ENCODE assay signal across 8 cellular contexts in the genomic region with DNA sequence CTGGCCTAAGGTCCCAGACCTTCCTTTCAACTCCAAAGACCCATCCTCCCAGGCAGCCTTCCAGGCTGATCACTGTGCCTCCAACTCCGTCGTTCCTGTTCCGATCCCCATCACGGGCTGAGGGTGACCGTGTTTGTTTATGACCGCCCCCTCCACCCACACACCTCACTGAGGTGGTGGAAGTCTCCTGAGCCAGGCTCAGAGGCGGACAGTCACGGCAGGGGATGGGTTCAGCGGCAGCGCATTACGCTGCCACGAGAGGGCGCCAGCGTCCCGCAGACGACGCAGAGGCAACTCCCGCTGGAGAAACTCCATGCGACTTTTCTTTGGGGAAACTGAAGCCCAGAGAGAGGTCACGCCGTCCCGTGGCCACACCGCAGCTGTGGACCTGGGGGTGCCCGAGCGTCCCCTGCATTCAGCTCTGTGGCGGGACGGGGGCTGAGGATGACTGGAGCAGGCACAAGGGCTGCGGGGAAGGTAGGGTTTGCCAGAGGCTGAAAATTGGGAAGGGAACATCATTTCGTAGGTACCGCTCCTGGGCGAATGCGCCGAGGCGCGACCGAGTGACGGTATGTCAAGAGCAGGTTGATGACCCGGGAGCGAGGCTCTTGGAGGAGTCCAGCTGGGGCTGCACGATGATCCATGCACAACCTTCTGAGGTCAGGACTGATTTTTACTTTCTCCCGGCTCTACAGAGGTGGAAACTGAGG. TPM values are rescaled to one million over a fixed set of nuclear protein-coding genes. Genes with fewer than 3 reads are reported as not detected.
DNase-seq lines count a peak whose midpoint lies in the region; ATAC-seq and TF ChIP-seq lines count a peak whose summit lies in the region.

No MANE protein-coding gene starts in this region.

- H3K36me3 Mint-ChIP-seq in activated T-helper 2 cell treated with anti-CD3 and anti-CD28 coated beads, Interferon-gamma antibody, Interleukin-2, Interleukin-4, amounts not matched to agents 10 μg/mL and 5 μg/mL and 100 μg/mL, durations not matched to agents 14 hours and 24 hours and 36 hours (ENCODE audit: low read depth), result peaks cover 52% of the 10 kb centered on the region
- H3K36me3 Mint-ChIP-seq in natural killer cell treated with Interleukin-12 subunit alpha and Interleukin-12 subunit beta and Interleukin-15 and Interleukin-18, amount 100 ng/mL, for 72 hours, result no peaks in the 10 kb centered on the region

- peaks cover 0 to 37% (median 14%) of the 10 kb centered on the region in 4 donors for H3K4me1 ChIP-seq in Peyer's patch

- peaks cover 0 to 34% (median 0%) of the 10 kb centered on the region in 3 donors for H3K36me3 ChIP-seq in Peyer's patch

- CTCF ChIA-PET in AG04449 (lab: Yijun Ruan, JAX), result interaction anchor here (0.6 to 18.1 kb wide), 25 partner anchors 9 to 248 kb away, joined by 3 to 666 read pairs (median 6); a partner anchor contains a TSS

- H3K9me3 ChIP-seq in Peyer's patch, result no peaks in the 10 kb centered on the region

- no peaks in the 10 kb centered on the region for H3K27me3 Mint-ChIP-seq in activated T-helper 2 cell treated with anti-CD3 and anti-CD28 coated beads, Interferon-gamma antibody, Interleukin-2, Interleukin-4, amounts not matched to agents 10 μg/mL and 5 μg/mL and 100 μg/mL, durations not matched to agents 14 hours and 24 hours and 36 hours (ENCODE audit: low read depth)
- H3K27me3 Mint-ChIP-seq in natural killer cell treated with Interleukin-12 subunit alpha and Interleukin-12 subunit beta and Interleukin-15 and Interleukin-18, amount 100 ng/mL, for 72 hours, result no peaks in the 10 kb centered on the region

- H3K4me1 Mint-ChIP-seq in activated T-helper 2 cell treated with anti-CD3 and anti-CD28 coated beads, Interferon-gamma antibody, Interleukin-2, Interleukin-4, amounts not matched to agents 10 μg/mL and 5 μg/mL and 100 μg/mL, durations not matched to agents 14 hours and 24 hours and 36 hours (ENCODE audit: low read depth), result peaks cover 24% of the 10 kb centered on the region
- peaks cover 23 to 24% of the 10 kb centered on the region in 2 donors for H3K4me1 Mint-ChIP-seq in natural killer cell treated with Interleukin-12 subunit alpha and Interleukin-12 subunit beta and Interleukin-15 and Interleukin-18, amount 100 ng/mL, for 72 hours (ENCODE audit: low read depth in 2 of 2)

- DNase-seq in AG04449 (ENCODE audit: low read depth, low spot score) (no peak), HT-29 (ENCODE audit: low spot score) (peak; percentile 78), Peyer's patch (peak; percentile 80 to 92 (median 90)), fibroblast of pulmonary artery (ENCODE audit: low read depth) (peak; percentile 80)
- DNase-seq in activated T-helper 2 cell treated with anti-CD3 and anti-CD28 coated beads, Interferon-gamma antibody, Interleukin-2, Interleukin-4, amounts not matched to agents 10 μg/mL and 5 μg/mL and 100 μg/mL, durations not matched to agents 14 hours and 24 hours and 36 hours (ENCODE audit: low spot score), result peak; percentile 73
- DNase-seq in natural killer cell treated with Interleukin-12 subunit alpha and Interleukin-12 subunit beta and Interleukin-15 and Interleukin-18, amount 100 ng/mL, for 72 hours (ENCODE audit: low spot score), result peak; percentile 86
- peak; percentile 64 for DNase-seq in stimulated activated naive CD4-positive, alpha-beta T cell treated with Interleukin-2 at 50 U/mL for 16 hours (lab: John Stamatoyannopoulos, UW)

- no peaks in the 10 kb centered on the region for H3K9me3 Mint-ChIP-seq in activated T-helper 2 cell treated with anti-CD3 and anti-CD28 coated beads, Interferon-gamma antibody, Interleukin-2, Interleukin-4, amounts not matched to agents 10 μg/mL and 5 μg/mL and 100 μg/mL, durations not matched to agents 14 hours and 24 hours and 36 hours
- H3K9me3 Mint-ChIP-seq in natural killer cell treated with Interleukin-12 subunit alpha and Interleukin-12 subunit beta and Interleukin-15 and Interleukin-18, amount 100 ng/mL, for 72 hours, result no peaks in the 10 kb centered on the region

- H3K4me3 Mint-ChIP-seq in activated T-helper 2 cell treated with anti-CD3 and anti-CD28 coated beads, Interferon-gamma antibody, Interleukin-2, Interleukin-4, amounts not matched to agents 10 μg/mL and 5 μg/mL and 100 μg/mL, durations not matched to agents 14 hours and 24 hours and 36 hours (ENCODE audit: low read depth), result peak overlapping the region; percentile 85
- H3K4me3 Mint-ChIP-seq in natural killer cell treated with Interleukin-12 subunit alpha and Interleukin-12 subunit beta and Interleukin-15 and Interleukin-18, amount 100 ng/mL, for 72 hours, result peak overlapping the region; percentile 96

- H3K27ac Mint-ChIP-seq in activated T-helper 2 cell treated with anti-CD3 and anti-CD28 coated beads, Interferon-gamma antibody, Interleukin-2, Interleukin-4, amounts not matched to agents 10 μg/mL and 5 μg/mL and 100 μg/mL, durations not matched to agents 14 hours and 24 hours and 36 hours, result peak overlapping the region; percentile 84
- peak overlapping the region; percentile 80 to 91 for H3K27ac Mint-ChIP-seq in natural killer cell treated with Interleukin-12 subunit alpha and Interleukin-12 subunit beta and Interleukin-15 and Interleukin-18, amount 100 ng/mL, for 72 hours

- H3K4me3 ChIP-seq in AG04449 (ENCODE audit: low read depth, low read length) (peak overlapping the region; percentile 60), Peyer's patch (peak overlapping the region; percentile 52 to 68 (median 64)), fibroblast of pulmonary artery (replicated peaks; ENCODE audit: low read depth, low read length) (peak overlapping the region; percentile 55)

- peak; percentile 47 for ATAC-seq in GM18858 (IDR thresholded peaks at IDR 0.05; ENCODE audit: unreplicated experiment)
- peak; percentile 80 to 83 for ATAC-seq in natural killer cell treated with Interleukin-12 subunit alpha and Interleukin-12 subunit beta and Interleukin-15 and Interleukin-18, amount 100 ng/mL, for 72 hours

- peak overlapping the region; percentile 64 to 88 (median 82) for H3K27ac ChIP-seq in Peyer's patch

- no peaks in the 10 kb centered on the region for H3K27me3 ChIP-seq in Peyer's patch

- TF ChIP-seq POLR2A in Peyer's patch (IDR thresholded peaks at IDR 0.05), result peak in 1 of 2 donors; percentile 17

- TF ChIP-seq CTCF in AG04449 (IDR thresholded peaks at IDR 0.05; ENCODE audit: insufficient read depth, low read length, missing control alignments) (peak; percentile 97), Peyer's patch (IDR thresholded peaks at IDR 0.05) (peak; percentile 95 to 99 (median 98)), fibroblast of pulmonary artery (IDR thresholded peaks at IDR 0.05; ENCODE audit: low read length, missing control alignments) (peak; percentile 92)

- POLR2A ChIA-PET in AG04449 (lab: Yijun Ruan, JAX), result no interaction called here

- intact Hi-C loops in activated T-helper 2 cell treated with anti-CD3 and anti-CD28 coated beads, Interferon-gamma antibody, Interleukin-2, Interleukin-4, amounts not matched to agents 10 μg/mL and 5 μg/mL and 100 μg/mL, durations not matched to agents 14 hours and 24 hours and 36 hours (cut with micrococcal nuclease), result loop anchor here (1.0 to 10.0 kb wide), 2 partner anchors 51 to 158 kb away; no protein-coding TSS in a partner anchor

RNA-seq across cellular contexts. Expression of a gene that starts 0.9 kb away (rescaled TPM):
- total RNA-seq in HT-29 (2014; rRNA removed; shearing (Covaris generic)), result 39.1 and 40.5 TPM in 2 replicates
- 10 to 100 TPM; 26.8 to 94.9 (median 29.4) TPM for total RNA-seq in Peyer's patch
- total RNA-seq in activated T-helper 2 cell treated with anti-CD3 and anti-CD28 coated beads, Interferon-gamma antibody, Interleukin-2, Interleukin-4, amounts not matched to agents 10 μg/mL and 5 μg/mL and 100 μg/mL, durations not matched to agents 14 hours and 24 hours and 36 hours, result 39.2 and 40.5 TPM in 2 replicates
- total RNA-seq in natural killer cell treated with Interleukin-12 subunit alpha and Interleukin-12 subunit beta and Interleukin-15 and Interleukin-18, amount 100 ng/mL, for 72 hours, result 10 to 100 TPM; 34.0 to 34.8 TPM

RNA-seq across cellular contexts. Expression of a gene that starts 40.1 kb away (rescaled TPM):
- 0.13 and 0.28 TPM in 2 replicates for total RNA-seq in HT-29 (2014; rRNA removed; shearing (Covaris generic))
- total RNA-seq in Peyer's patch, result not detected
- total RNA-seq in activated T-helper 2 cell treated with anti-CD3 and anti-CD28 coated beads, Interferon-gamma antibody, Interleukin-2, Interleukin-4, amounts not matched to agents 10 μg/mL and 5 μg/mL and 100 μg/mL, durations not matched to agents 14 hours and 24 hours and 36 hours, result 0.14 and 0.16 TPM in 2 replicates
- 1 to 10 TPM; 1.0 to 1.3 TPM for total RNA-seq in natural killer cell treated with Interleukin-12 subunit alpha and Interleukin-12 subunit beta and Interleukin-15 and Interleukin-18, amount 100 ng/mL, for 72 hours
